ENCODE assay signal across 9 cellular contexts in genomic region chr15:79430901-79431635, GRCh38. TPM values are rescaled to one million over a fixed set of nuclear protein-coding genes. Genes with fewer than 3 reads are reported as not detected.
DNase-seq lines count a peak whose midpoint lies in the region; ATAC-seq and TF ChIP-seq lines count a peak whose summit lies in the region.
"Had no signal": no experiment of that assay in that cellular context is flagged by ENCODE, and none has a peak within 500 bp of the region (broad histone marks: within the 10 kb centered on the region; RNA-seq: fewer than 3 reads in every experiment).

No MANE protein-coding gene starts in this region.

- POLR2A ChIA-PET in activated CD4-positive, alpha-beta T cell treated with anti-CD3 and anti-CD28 coated beads for 36 hours (lab: Charles Lee): no interaction called here

- CTCF ChIA-PET in activated CD4-positive, alpha-beta T cell treated with anti-CD3 and anti-CD28 coated beads for 36 hours (lab: Charles Lee): interaction anchor here (1.0 to 1.7 kb wide), 2 partner anchors 49 to 86 kb away, joined by 3 to 7 read pairs; no protein-coding TSS in a partner anchor

- H3K4me1 Mint-ChIP-seq in activated CD4-positive, alpha-beta T cell treated with anti-CD3 and anti-CD28 coated beads for 36 hours: peaks cover 4% of the 10 kb centered on the region

- no peaks in the 10 kb centered on the region for H3K9me3 Mint-ChIP-seq in activated CD4-positive, alpha-beta T cell treated with anti-CD3 and anti-CD28 coated beads for 36 hours (ENCODE audit: low read depth)

- peaks cover 61% of the 10 kb centered on the region for H3K27me3 Mint-ChIP-seq in activated CD4-positive, alpha-beta T cell treated with anti-CD3 and anti-CD28 coated beads for 36 hours

- no peak for DNase-seq in activated CD4-positive, alpha-beta T cell treated with anti-CD3 and anti-CD28 coated beads for 36 hours
- no peak for DNase-seq in activated CD4-positive, alpha-beta T cell treated with anti-CD3 and anti-CD28 coated beads, Interleukin-2, amount 50 U/mL, for 48 hours
- DNase-seq in brain microvascular endothelial cell (no peak), kidney epithelial cell (ENCODE audit: low read depth) (no peak), suprapubic skin (ENCODE audit: low spot score in 2 of 2) (no peak)
- no peak for DNase-seq in activated effector memory CD4-positive, alpha-beta T cell treated with Interleukin-2 at 50 U/mL for 16 hours

- TF ChIP-seq EP300 in suprapubic skin (IDR thresholded peaks at IDR 0.05): no peak

- no peak overlapping the region for H3K27ac Mint-ChIP-seq in activated CD4-positive, alpha-beta T cell treated with anti-CD3 and anti-CD28 coated beads for 36 hours

- H3K36me3 Mint-ChIP-seq in activated CD4-positive, alpha-beta T cell treated with anti-CD3 and anti-CD28 coated beads for 36 hours (ENCODE audit: low read depth): no peaks in the 10 kb centered on the region

- H3K27me3 ChIP-seq in brain microvascular endothelial cell (replicated peaks) (peaks cover 34% of the 10 kb centered on the region), kidney epithelial cell (ENCODE audit: control insufficient read depth, insufficient read depth, low read length) (peaks cover 43% of the 10 kb centered on the region), suprapubic skin (peaks cover 82% of the 10 kb centered on the region)

- H3K36me3 ChIP-seq in brain microvascular endothelial cell (replicated peaks) (no peaks in the 10 kb centered on the region), kidney epithelial cell (ENCODE audit: control insufficient read depth, insufficient read depth, low read length) (no peaks in the 10 kb centered on the region), suprapubic skin (no peaks in the 10 kb centered on the region)

- no peak overlapping the region for H3K27ac ChIP-seq in brain microvascular endothelial cell
- H3K27ac ChIP-seq in suprapubic skin: no peak overlapping the region
- H3K27ac ChIP-seq: C4-2B had no signal

- intact Hi-C loops in activated CD4-positive, alpha-beta T cell treated with anti-CD3 and anti-CD28 coated beads for 36 hours (cut with DNase I, micrococcal nuclease): no loop called here

- TF ChIP-seq CTCF in brain microvascular endothelial cell (IDR thresholded peaks at IDR 0.05; ENCODE audit: low read depth, low read length, missing control alignments) (no peak), kidney epithelial cell (IDR thresholded peaks at IDR 0.05; ENCODE audit: insufficient read depth, low read length, poor library complexity, severe bottlenecking) (no peak), suprapubic skin (IDR thresholded peaks at IDR 0.05) (no peak)

- WGBS in suprapubic skin: 18% methylated on average over 14 of the region's 14 CpGs

- in situ Hi-C loops in brain microvascular endothelial cell (cut with HindIII; ENCODE audit: low pct_ligation_motif_present, low sequenced_read_pairs): no loop called here

- peaks cover 21% of the 10 kb centered on the region for H3K4me1 ChIP-seq in suprapubic skin

- H3K4me3 Mint-ChIP-seq in activated CD4-positive, alpha-beta T cell treated with anti-CD3 and anti-CD28 coated beads for 36 hours: peak overlapping the region; percentile 12

- no peak for TF ChIP-seq POLR2A in suprapubic skin (IDR thresholded peaks at IDR 0.05)

- H3K9me3 ChIP-seq in suprapubic skin: no peaks in the 10 kb centered on the region

- H3K4me3 ChIP-seq in brain microvascular endothelial cell (ENCODE audit: low read depth, low read length) (peak overlapping the region; percentile 62), kidney epithelial cell (ENCODE audit: low read depth, low read length) (peak overlapping the region; percentile 27), suprapubic skin (peak overlapping the region; percentile 51)

- ATAC-seq in activated CD4-positive, alpha-beta T cell treated with anti-CD3 and anti-CD28 coated beads for 36 hours: no peak
- no peak for ATAC-seq in HG03342 (IDR thresholded peaks at IDR 0.05; ENCODE audit: unreplicated experiment)
- ATAC-seq in HG02763 (IDR thresholded peaks at IDR 0.05; ENCODE audit: unreplicated experiment): no peak

RNA-seq across cellular contexts. Expression of gene MINAR1, which starts 1.1 kb away (rescaled TPM):
- under 1 TPM; 0.39 to 0.51 TPM for total RNA-seq in activated CD4-positive, alpha-beta T cell treated with anti-CD3 and anti-CD28 coated beads for 36 hours
- total RNA-seq in kidney epithelial cell (0.75 and 0.96 TPM in 2 replicates), suprapubic skin (1 to 10 TPM in 1 of 4 donors, under 1 TPM in 3; 0.23 to 1.1 (median 0.56) TPM)
